Comparison of ENCODE assay signal across 17 cellular contexts in the genomic region with DNA sequence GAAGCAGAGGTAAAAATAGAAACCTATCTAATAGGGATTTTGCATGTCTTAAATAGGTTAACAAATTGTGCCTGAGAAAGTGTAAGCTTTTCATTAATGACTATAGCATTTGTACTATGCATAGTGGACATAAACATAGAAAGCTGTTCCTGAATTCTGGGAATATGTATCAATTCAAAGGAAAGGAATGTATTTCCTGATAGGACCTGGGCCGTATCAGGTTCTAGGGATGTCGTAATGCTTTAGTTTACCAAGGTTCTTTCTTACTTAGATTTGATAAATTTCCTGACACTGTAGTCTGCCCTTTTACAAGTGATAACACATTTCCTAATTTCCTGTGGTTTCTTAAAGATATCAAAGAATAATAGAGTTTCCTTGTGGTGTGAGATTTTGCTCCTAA.
A peak's percentile ranks its signal among the peaks of the same experiment; 100 is the strongest.
DNase-seq lines count a peak whose midpoint lies in the region; ATAC-seq and TF ChIP-seq lines count a peak whose summit lies in the region.
"Had no signal": no experiment of that assay in that cellular context is flagged by ENCODE, and none has a peak within 500 bp of the region (broad histone marks: within the 10 kb centered on the region; RNA-seq: fewer than 3 reads in every experiment).

No MANE protein-coding gene starts in this region.

- H3K4me3 Mint-ChIP-seq in WTC11: peak overlapping the region; percentile 4; the same call in 1 of the 2 replicates
- H3K4me3 Mint-ChIP-seq in T-helper 2 cell treated with Interferon-gamma antibody and Interleukin-4, amounts not matched to agents 5 μg/mL and 100 μg/mL, for 36 hours: no peak overlapping the region
- H3K4me3 Mint-ChIP-seq: CD14-positive monocyte; CD4-positive, alpha-beta memory T cell; H9 had no signal

- H3K9me3 Mint-ChIP-seq in WTC11: no peaks in the 10 kb centered on the region
- H3K9me3 Mint-ChIP-seq in T-helper 2 cell treated with Interferon-gamma antibody and Interleukin-4, amounts not matched to agents 5 μg/mL and 100 μg/mL, for 36 hours: peaks cover 5% of the 10 kb centered on the region
- H3K9me3 Mint-ChIP-seq: CD14-positive monocyte, H9 had no signal

- POLR2A ChIA-PET in A673 (lab: Charles Lee; ENCODE audit: low non-redundant PET) (no interaction called here), WTC11 (lab: Charles Lee) (no interaction called here)

- H3K27ac ChIP-seq in A673 (ENCODE audit: low read depth, low read length, poor library complexity, severe bottlenecking) (no peak overlapping the region), caudate nucleus (ENCODE audit: low read depth, low read length) (no peak overlapping the region), foreskin keratinocyte (no peak overlapping the region)
- H3K27ac ChIP-seq: 22Rv1, A549, BLaER1 had no signal

- no peaks in the 10 kb centered on the region for H3K36me3 ChIP-seq in A673 (ENCODE audit: insufficient read depth, low read length, poor library complexity, severe bottlenecking)
- H3K36me3 ChIP-seq: BLaER1 had no signal

- CTCF ChIA-PET in A673 (lab: Charles Lee): no interaction called here
- CTCF ChIA-PET in WTC11 (lab: Charles Lee): interaction anchor here (0.9 kb wide), 1 partner anchor 553 kb away, joined by 4 read pairs; no protein-coding TSS in a partner anchor

- H3K9me3 ChIP-seq in A673 (ENCODE audit: low read depth, low read length, poor library complexity, severe bottlenecking): no peaks in the 10 kb centered on the region
- H3K9me3 ChIP-seq: A549, BLaER1 had no signal

- DNase-seq in A673 (ENCODE audit: low spot score) (peak; percentile 21), NCI-H69 (lab: John Stamatoyannopoulos, UW) (peak; percentile 57), WTC11 (ENCODE audit: low spot score) (no peak), epithelial cell of esophagus (ENCODE audit: low read depth) (peak; percentile 57), caudate nucleus (lab: John Stamatoyannopoulos, UW) (no peak), Kasumi-1 (lab: John Stamatoyannopoulos, UW) (no peak), foreskin keratinocyte (no peak)
- no peak for DNase-seq in T-helper 2 cell treated with Interferon-gamma antibody and Interleukin-4, amounts not matched to agents 5 μg/mL and 100 μg/mL, for 36 hours (ENCODE audit: low spot score)
- DNase-seq: CD4-positive, alpha-beta memory T cell; DMS79 treated with DMSO at 0.1 percent for 48 hours; H9; IMR-90 had no signal

- ATAC-seq in WTC11: no peak
- no peak for ATAC-seq in foreskin keratinocyte
- ATAC-seq: A549, GM12878 had no signal

- H3K4me3 ChIP-seq in A673 (ENCODE audit: low read depth, low read length, poor library complexity, severe bottlenecking): no peak overlapping the region
- H3K4me3 ChIP-seq in epithelial cell of esophagus (ENCODE audit: low read length): no peak overlapping the region
- H3K4me3 ChIP-seq: A549, BLaER1, GM12878 had no signal

- H3K4me1 ChIP-seq in A673 (ENCODE audit: insufficient read depth, low read length, poor library complexity, severe bottlenecking): peaks cover 34% of the 10 kb centered on the region
- no peaks in the 10 kb centered on the region for H3K4me1 ChIP-seq in foreskin keratinocyte
- H3K4me1 ChIP-seq: A549, BLaER1 had no signal

- peaks cover 49% of the 10 kb centered on the region for H3K4me1 Mint-ChIP-seq in WTC11
- H3K4me1 Mint-ChIP-seq in T-helper 2 cell treated with Interferon-gamma antibody and Interleukin-4, amounts not matched to agents 5 μg/mL and 100 μg/mL, for 36 hours (ENCODE audit: low read depth): no peaks in the 10 kb centered on the region
- H3K4me1 Mint-ChIP-seq: CD14-positive monocyte; CD4-positive, alpha-beta memory T cell had no signal

- no TSS peak for BruUV-seq in A673 (replicated peaks; lab: Mats Ljungman, UMichigan)

- no peaks in the 10 kb centered on the region for H3K36me3 Mint-ChIP-seq in WTC11
- no peaks in the 10 kb centered on the region for H3K36me3 Mint-ChIP-seq in T-helper 2 cell treated with Interferon-gamma antibody and Interleukin-4, amounts not matched to agents 5 μg/mL and 100 μg/mL, for 36 hours (ENCODE audit: low read depth)
- H3K36me3 Mint-ChIP-seq: CD14-positive monocyte; CD4-positive, alpha-beta memory T cell had no signal

- intact Hi-C loops in A673 (cut with micrococcal nuclease; ENCODE audit: unreplicated experiment): loop anchor here (5.0 kb wide), 1 partner anchor 45 kb away; no protein-coding TSS in a partner anchor

- TF ChIP-seq CTCF in A673 (conservative IDR thresholded peaks at IDR 0.05; ENCODE audit: low read depth, low read length) (no peak), WTC11 (IDR thresholded peaks at IDR 0.05) (no peak), epithelial cell of esophagus (IDR thresholded peaks at IDR 0.05; ENCODE audit: insufficient read depth, low read depth, low read length, missing control alignments) (no peak), foreskin keratinocyte (conservative IDR thresholded peaks at IDR 0.05) (no peak)

- no peak overlapping the region for H3K27ac Mint-ChIP-seq in WTC11
- H3K27ac Mint-ChIP-seq in T-helper 2 cell treated with Interferon-gamma antibody and Interleukin-4, amounts not matched to agents 5 μg/mL and 100 μg/mL, for 36 hours: no peak overlapping the region
- H3K27ac Mint-ChIP-seq: CD14-positive monocyte; CD4-positive, alpha-beta memory T cell had no signal

- H3K27me3 Mint-ChIP-seq in WTC11 (ENCODE audit: low read depth): no peaks in the 10 kb centered on the region
- no peaks in the 10 kb centered on the region for H3K27me3 Mint-ChIP-seq in T-helper 2 cell treated with Interferon-gamma antibody and Interleukin-4, amounts not matched to agents 5 μg/mL and 100 μg/mL, for 36 hours (ENCODE audit: low read depth)
- H3K27me3 Mint-ChIP-seq: CD4-positive, alpha-beta memory T cell had no signal

- no peaks in the 10 kb centered on the region for H3K27me3 ChIP-seq in A673 (replicated peaks; ENCODE audit: insufficient read depth, low read depth, low read length, poor library complexity)
- H3K27me3 ChIP-seq in foreskin keratinocyte: no peaks in the 10 kb centered on the region
- H3K27me3 ChIP-seq: BLaER1 had no signal

TF ChIP-seq in WTC11, 78 proteins besides CTCF, POLR2A, EP300 and RAD21:
- TF ChIP-seq TCF7 (CRISPR knock-in tag; IDR thresholded peaks at IDR 0.05; ENCODE audit: low read depth) (no peak), CBFB (CRISPR knock-in tag; IDR thresholded peaks at IDR 0.05; ENCODE audit: low read depth) (no peak), KAT7 (CRISPR knock-in tag; IDR thresholded peaks at IDR 0.05; ENCODE audit: borderline replicate concordance) (no peak), ZNF396 (CRISPR knock-in tag; IDR thresholded peaks at IDR 0.05; ENCODE audit: borderline replicate concordance) (no peak), ZBTB21 (CRISPR knock-in tag; IDR thresholded peaks at IDR 0.05; ENCODE audit: borderline replicate concordance) (no peak), ZNF263 (CRISPR knock-in tag; IDR thresholded peaks at IDR 0.05; ENCODE audit: low read depth) (no peak)
- TF ChIP-seq, protein P1, sequence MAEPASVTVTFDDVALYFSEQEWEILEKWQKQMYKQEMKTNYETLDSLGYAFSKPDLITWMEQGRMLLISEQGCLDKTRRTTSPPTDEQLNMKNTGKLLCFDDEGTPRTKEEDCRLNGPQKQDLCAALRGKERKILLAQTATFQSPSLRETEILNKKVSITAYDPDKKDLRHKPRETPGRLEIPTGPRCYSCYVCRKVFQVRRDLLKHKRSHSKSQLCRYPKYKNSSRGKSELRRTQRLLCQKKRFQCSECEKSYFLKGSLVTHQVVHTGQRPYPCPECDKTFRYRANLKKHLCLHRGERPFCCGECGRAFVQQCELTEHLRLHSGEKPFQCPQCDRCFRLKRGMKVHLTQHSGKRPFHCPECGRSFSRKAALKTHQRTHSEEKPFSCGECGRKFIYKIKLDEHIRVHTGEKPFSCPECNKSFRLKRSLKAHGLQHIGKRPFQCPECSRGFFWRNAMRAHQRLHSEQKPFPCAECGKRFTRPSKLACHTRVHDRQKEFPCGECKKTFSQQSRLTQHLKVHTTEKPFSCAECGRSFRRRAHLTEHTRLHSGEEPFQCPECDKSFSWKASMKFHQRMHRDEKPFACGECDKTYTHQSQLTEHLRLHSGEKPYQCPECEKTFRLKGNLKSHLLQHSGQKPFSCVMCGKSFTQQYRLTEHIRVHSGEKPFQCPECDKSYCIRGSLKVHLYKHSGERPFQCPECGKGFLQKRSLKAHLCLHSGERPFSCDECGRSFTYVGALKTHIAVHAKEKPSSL (CRISPR knock-in tag; conservative IDR thresholded peaks at IDR 0.05): no peak

Comparison
In these comparisons a context has a peak if more than half of its experiments do, and no peak if none do; other contexts are left out.
1. DNase-seq: peak in A673 (single experiment), NCI-H69 (single experiment) and epithelial cell of esophagus (single experiment); none in WTC11 (single experiment), caudate nucleus (0 of 61), Kasumi-1 (0 of 2), T-helper 2 cell treated with Interferon-gamma antibody and Interleukin-4, amounts not matched to agents 5 μg/mL and 100 μg/mL, for 36 hours (single experiment) and foreskin keratinocyte (0 of 2).